Comparison of ENCODE assay signal across 8 cellular contexts in the genomic region with DNA sequence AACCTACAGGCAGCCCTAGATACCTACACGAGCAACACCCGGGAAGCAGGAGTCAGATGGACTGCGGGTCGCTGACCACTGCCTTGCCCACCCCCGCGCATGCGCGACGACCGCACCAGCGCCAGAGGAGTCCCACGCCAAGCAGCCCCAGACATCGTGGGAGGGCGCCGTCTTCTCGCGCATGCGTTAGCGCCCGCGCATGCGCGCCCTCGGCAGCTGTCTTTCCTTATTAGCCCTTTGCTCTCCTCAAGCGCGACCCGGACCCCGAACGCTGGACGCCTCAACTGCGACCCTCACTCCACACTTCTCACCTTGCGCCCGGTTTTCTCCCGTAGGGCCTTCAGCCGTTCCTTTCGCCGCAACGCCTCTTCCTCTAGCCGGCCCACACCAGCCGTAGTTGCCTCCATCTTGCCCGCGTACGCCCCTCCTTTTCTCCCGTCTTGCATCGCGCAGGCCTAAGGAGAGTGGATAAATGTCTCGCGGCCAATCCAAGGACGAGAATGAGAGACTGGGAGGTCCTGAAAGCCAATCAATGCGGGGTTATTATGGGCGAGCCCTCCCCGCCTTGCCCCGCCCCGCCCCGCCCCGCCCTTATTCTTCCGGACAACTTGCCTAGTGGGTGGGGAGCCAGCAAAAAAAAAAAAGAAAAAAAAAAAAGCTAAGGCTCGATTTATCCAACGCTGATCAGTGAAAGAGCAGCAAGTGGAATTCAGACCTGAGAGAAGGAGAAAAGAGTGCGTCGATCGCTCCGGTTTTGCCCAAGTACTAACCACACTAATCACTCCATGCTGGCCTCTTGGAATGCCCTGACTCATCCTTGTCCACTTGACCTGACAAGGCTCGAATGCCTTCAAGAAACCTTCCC. TPM values are rescaled to one million over a fixed set of nuclear protein-coding genes. Genes with fewer than 3 reads are reported as not detected.
DNase-seq lines count a peak whose midpoint lies in the region; ATAC-seq and TF ChIP-seq lines count a peak whose summit lies in the region.

A gene (minus strand): TSS at position 420 of the 865 bp plus-strand sequence. CDS start 13 bp downstream, at position 407.

- H3K36me3 ChIP-seq in BJ (ENCODE audit: control insufficient read depth, insufficient read depth, low read length) (no peaks in the 10 kb centered on the region), left lung (no peaks in the 10 kb centered on the region)

- DNase-seq in BJ (ENCODE audit: low read depth) (peak; percentile 98), NCI-H748 (lab: John Stamatoyannopoulos, UW; ENCODE audit: unreplicated experiment) (peak; percentile 95), dermis blood vessel endothelial cell (peak; percentile 99), left lung (peak; percentile 93 to 96)
- peak; percentile 81 to 93 for DNase-seq in activated CD4-positive, alpha-beta T cell treated with anti-CD3 and anti-CD28 coated beads, Interleukin-2, amount 50 U/mL, for 24 hours (ENCODE audit: low read depth in 1 of 2, low spot score in 1 of 2)
- DNase-seq in stimulated activated CD4-positive, alpha-beta T cell treated with anti-CD3 and anti-CD28 coated beads, Interleukin-2, amount 100 ng/mL, for 48 hours: peak; percentile 80 to 81

- ATAC-seq in GM19328 (IDR thresholded peaks at IDR 0.05; ENCODE audit: unreplicated experiment): peak; percentile 56
- peak; percentile 58 for ATAC-seq in HG03520 (IDR thresholded peaks at IDR 0.05; ENCODE audit: unreplicated experiment)
- peak; percentile 83 for ATAC-seq in left lung

- no peak for TF ChIP-seq CTCF in BJ (IDR thresholded peaks at IDR 0.05; ENCODE audit: insufficient read depth, low read depth, low read length)
- no peak for TF ChIP-seq CTCF in left lung (IDR thresholded peaks at IDR 0.05)

- H3K9me3 ChIP-seq in left lung: no peaks in the 10 kb centered on the region

- intact Hi-C loops in left lung (cut with DNase I): no loop called here

- POLR2A ChIA-PET in BJ (lab: Charles Lee): interaction anchor here (0.5 to 0.6 kb wide), 9 partner anchors 9 to 1497 kb away, joined by 3 to 5 read pairs (median 3); no protein-coding TSS in a partner anchor

- CTCF ChIA-PET in BJ (lab: Yijun Ruan, JAX): interaction anchor here (0.9 to 3.1 kb wide), 4 partner anchors 9 to 53 kb away, joined by 3 to 8 read pairs (median 4); no protein-coding TSS in a partner anchor

- H3K27me3 ChIP-seq in BJ (ENCODE audit: control insufficient read depth, insufficient read depth, low read length) (no peaks in the 10 kb centered on the region), left lung (no peaks in the 10 kb centered on the region)

- peak within 1 kb of the TSS; percentile 75 for H3K4me3 ChIP-seq in BJ (ENCODE audit: low read depth, low read length)
- H3K4me3 ChIP-seq in left lung: peak within 1 kb of the TSS; percentile 74 to 87

- peaks cover 18 to 81% of the 10 kb centered on the region in 2 donors for H3K4me1 ChIP-seq in left lung

- peak within 1 kb of the TSS; percentile 88 for H3K27ac ChIP-seq in left lung

RNA-seq across cellular contexts. Expression of the gene that starts here (rescaled TPM):
- 17.4 and 20.8 TPM in 2 replicates for polyA plus RNA-seq in BJ (2011; rRNA removed)
- polyA minus RNA-seq in BJ (2011; rRNA and poly(A)+ RNA removed): 20.4 and 22.8 TPM in 2 replicates
- total RNA-seq in dermis blood vessel endothelial cell (22.7 and 44.6 TPM in 2 replicates), left lung (10 to 100 TPM; 34.7 to 43.7 TPM)

Comparison
In these comparisons a context has a peak if more than half of its experiments do, and no peak if none do; other contexts are left out.
1. Peak in every context shown above with its lines: DNase-seq, ATAC-seq, H3K4me3 ChIP-seq and H3K27ac ChIP-seq.